In the genomic region with DNA sequence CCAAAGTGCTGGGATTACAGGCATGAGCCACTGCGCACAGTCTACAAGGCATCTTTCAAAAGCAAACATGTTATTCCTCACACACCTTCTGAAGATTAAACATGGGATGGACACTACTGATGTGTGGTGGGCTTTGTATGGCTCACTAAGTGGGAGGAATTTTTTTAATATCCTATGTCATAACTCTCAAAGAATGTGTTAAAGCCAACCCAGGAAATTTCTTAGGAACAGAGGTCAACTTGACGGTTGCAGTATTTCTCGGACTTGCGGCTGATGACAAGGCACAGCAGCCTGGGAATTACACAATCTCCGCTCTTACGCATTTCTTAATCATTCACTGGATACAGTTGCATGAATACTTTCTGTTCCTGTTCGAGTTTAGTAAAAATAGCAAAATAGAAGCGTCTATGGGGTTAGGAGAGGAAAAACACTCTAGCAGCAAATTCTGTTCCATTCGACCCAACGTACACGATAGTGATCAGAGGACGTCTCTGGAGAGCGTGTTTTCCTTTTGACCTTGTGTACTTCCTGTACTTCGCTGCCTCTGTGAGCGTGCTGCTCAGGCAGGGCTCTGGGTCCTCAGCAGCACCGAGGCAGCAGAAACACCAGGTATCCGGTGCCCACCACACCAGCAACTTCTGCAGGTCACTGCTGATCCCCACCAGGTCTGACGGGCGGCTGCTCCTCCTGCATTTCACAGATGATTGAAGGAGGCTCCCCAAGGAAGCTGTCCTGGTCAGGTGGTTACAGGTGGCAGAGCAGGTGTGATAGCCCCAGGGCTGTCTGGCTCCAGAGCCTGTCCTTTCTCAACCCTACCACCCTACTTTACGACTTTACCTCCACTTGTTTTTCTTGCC, we compare ENCODE assay signal across 8 cellular contexts. TPM values are rescaled to one million over a fixed set of nuclear protein-coding genes. Genes with fewer than 3 reads are reported as not detected.
DNase-seq lines count a peak whose midpoint lies in the region; ATAC-seq and TF ChIP-seq lines count a peak whose summit lies in the region.

No MANE protein-coding gene starts in this region.

- intact Hi-C loops in CD14-positive monocyte (cut with micrococcal nuclease), result loop anchor here in 1 of 2 donors (1.0 to 2.0 kb wide), 2 partner anchors 15 to 27 kb away; partner anchors contain the start of gene SRGN
- intact Hi-C loops in activated CD4-positive, alpha-beta memory T cell treated with anti-CD3 and anti-CD28 coated beads for 36 hours (cut with micrococcal nuclease), result loop anchor here (1.0 kb wide), 1 partner anchor 16 kb away; no protein-coding TSS in a partner anchor
- intact Hi-C loops in esophagus squamous epithelium (cut with DNase I), result no loop called here

- H3K27me3 Mint-ChIP-seq in CD14-positive monocyte (ENCODE audit: low read depth in 3 of 3), result peaks cover 0 to 2% (median 0%) of the 10 kb centered on the region in 3 donors
- H3K27me3 Mint-ChIP-seq in activated CD4-positive, alpha-beta memory T cell treated with anti-CD3 and anti-CD28 coated beads for 36 hours, result no peaks in the 10 kb centered on the region
- no peaks in the 10 kb centered on the region for H3K27me3 Mint-ChIP-seq in neural progenitor cell (ENCODE audit: insufficient read depth, low read depth)
- H3K27me3 Mint-ChIP-seq in WTC11 (ENCODE audit: low read depth), result peaks cover 3% of the 10 kb centered on the region; the same call in 1 of the 2 replicates

- H3K4me1 ChIP-seq in esophagus squamous epithelium (peaks cover 0 to 42% (median 19%) of the 10 kb centered on the region in 3 donors), neuronal stem cell (ENCODE audit: control insufficient read depth in 2 of 2, insufficient read depth in 1 of 2, low read depth in 1 of 2, low read length in 2 of 2) (peaks cover 2 to 3% of the 10 kb centered on the region in 2 donors), neural progenitor cell (peaks cover 2% of the 10 kb centered on the region)

- H2AFZ ChIP-seq in neuronal stem cell (ENCODE audit: low read length), result peak overlapping the region; percentile 59
- H2AFZ ChIP-seq in neural progenitor cell (replicated peaks), result no peak overlapping the region

- no peak overlapping the region for H3K23ac ChIP-seq in neuronal stem cell (ENCODE audit: low read depth, low read length, poor library complexity)

- no peaks in the 10 kb centered on the region for H3K79me2 ChIP-seq in neural progenitor cell (ENCODE audit: low read depth)

- TF ChIP-seq CTCF in CD14-positive monocyte (IDR thresholded peaks at IDR 0.05), result no peak
- no peak for TF ChIP-seq CTCF in esophagus squamous epithelium (IDR thresholded peaks at IDR 0.05)
- TF ChIP-seq CTCF in neural progenitor cell (IDR thresholded peaks at IDR 0.05), result no peak
- TF ChIP-seq CTCF in WTC11 (IDR thresholded peaks at IDR 0.05), result no peak

- no peak overlapping the region for H3K18ac ChIP-seq in neuronal stem cell (ENCODE audit: low read length)

- POLR2A ChIA-PET in activated CD4-positive, alpha-beta memory T cell treated with anti-CD3 and anti-CD28 coated beads for 36 hours (lab: Charles Lee), result interaction anchor here (0.9 to 6.4 kb wide), 4 partner anchors 15 to 28 kb away, joined by 3 to 92 read pairs (median 46); partner anchors contain the start of gene SRGN
- POLR2A ChIA-PET in WTC11 (lab: Charles Lee), result interaction anchor here (0.7 kb wide), 1 partner anchor 800 kb away, joined by 5 read pairs; no protein-coding TSS in a partner anchor

- H3K4me3 Mint-ChIP-seq in CD14-positive monocyte, result peak overlapping the region; percentile 64 to 77
- peak overlapping the region; percentile 61 for H3K4me3 Mint-ChIP-seq in activated CD4-positive, alpha-beta memory T cell treated with anti-CD3 and anti-CD28 coated beads for 36 hours
- no peak overlapping the region for H3K4me3 Mint-ChIP-seq in neural progenitor cell
- H3K4me3 Mint-ChIP-seq in WTC11, result no peak overlapping the region

- H4K20me1 ChIP-seq in neural progenitor cell (ENCODE audit: low read depth), result no peaks in the 10 kb centered on the region

- H3K4me3 ChIP-seq in esophagus squamous epithelium, result peak overlapping the region in 1 of 4 donors; percentile 45
- no peak overlapping the region for H3K4me3 ChIP-seq in neuronal stem cell (ENCODE audit: low read length in 2 of 2)
- H3K4me3 ChIP-seq in neural progenitor cell, result no peak overlapping the region

- H4K8ac ChIP-seq in neuronal stem cell (ENCODE audit: low read depth, low read length), result no peak overlapping the region

- no peak overlapping the region for H3K14ac ChIP-seq in neuronal stem cell (ENCODE audit: low read length)

- peak in 2 of 4 donors; percentile 28 to 59 for TF ChIP-seq POLR2A in esophagus squamous epithelium (IDR thresholded peaks at IDR 0.05)

- no peaks in the 10 kb centered on the region for H3K36me3 ChIP-seq in esophagus squamous epithelium
- H3K36me3 ChIP-seq in neuronal stem cell (replicated peaks in 1 of 2; ENCODE audit: control insufficient read depth in 2 of 2, insufficient read depth in 2 of 2, low read length in 2 of 2), result no peaks in the 10 kb centered on the region
- H3K36me3 ChIP-seq in neural progenitor cell, result no peaks in the 10 kb centered on the region

- no peaks in the 10 kb centered on the region for H3F3A ChIP-seq in neural progenitor cell (ENCODE audit: low read depth)

- no peak overlapping the region for H4K91ac ChIP-seq in neuronal stem cell (ENCODE audit: low read depth, low read length, poor library complexity)

- peak; percentile 80 for DNase-seq in CD14-positive monocyte (ENCODE audit: low spot score)
- peak; percentile 67 for DNase-seq in KBM-7
- DNase-seq in activated CD4-positive, alpha-beta memory T cell treated with anti-CD3 and anti-CD28 coated beads for 36 hours, result peak; percentile 49
- no peak for DNase-seq in esophagus squamous epithelium (lab: John Stamatoyannopoulos, UW)
- no peak for DNase-seq in neuronal stem cell (ENCODE audit: low spot score)
- DNase-seq in neural progenitor cell (ENCODE audit: low spot score), result no peak
- no peak for DNase-seq in WTC11 (ENCODE audit: low spot score)

- H3K79me1 ChIP-seq in neuronal stem cell (ENCODE audit: low read depth, low read length), result no peaks in the 10 kb centered on the region

- H3K4me2 ChIP-seq in neuronal stem cell (ENCODE audit: insufficient read depth, low read length, poor library complexity, severe bottlenecking), result no peak overlapping the region
- H3K4me2 ChIP-seq in neural progenitor cell, result no peak overlapping the region

- no peak overlapping the region for H2BK120ac ChIP-seq in neuronal stem cell (ENCODE audit: low read depth, low read length)

- peaks cover 0 to 3% (median 0%) of the 10 kb centered on the region in 4 donors for H3K27me3 ChIP-seq in esophagus squamous epithelium
- peaks cover 0 to 30% (median 0%) of the 10 kb centered on the region in 3 experiments for H3K27me3 ChIP-seq in neuronal stem cell (ENCODE audit: control insufficient read depth in 3 of 3, insufficient read depth in 3 of 3, low read depth in 1 of 3, low read length in 3 of 3)
- no peaks in the 10 kb centered on the region for H3K27me3 ChIP-seq in neural progenitor cell

- ATAC-seq in GM19397 (IDR thresholded peaks at IDR 0.05; ENCODE audit: unreplicated experiment) (peak; percentile 58), WTC11 (no peak)

- H2BK15ac ChIP-seq in neuronal stem cell (ENCODE audit: low read length), result no peak overlapping the region

- no peak overlapping the region for H2BK5ac ChIP-seq in neuronal stem cell (ENCODE audit: low read length)

- CTCF ChIA-PET in activated CD4-positive, alpha-beta memory T cell treated with anti-CD3 and anti-CD28 coated beads for 36 hours (lab: Charles Lee), result interaction anchor here (1.0 kb wide), 1 partner anchor 33 kb away, joined by 4 read pairs; no protein-coding TSS in a partner anchor
- CTCF ChIA-PET in WTC11 (lab: Charles Lee), result interaction anchor here (0.5 kb wide), 1 partner anchor 232 kb away, joined by 3 read pairs; no protein-coding TSS in a partner anchor

- no peak overlapping the region for H3K9ac ChIP-seq in neuronal stem cell (ENCODE audit: low read depth, low read length, poor library complexity)
- H3K9ac ChIP-seq in neural progenitor cell, result no peak overlapping the region

- WGBS in esophagus squamous epithelium, 2 donors, result 36 to 39% methylated on average over 16 to 20 of the region's 20 CpGs
- no CpG with 5 or more reads among the region's 20 CpGs for WGBS in neuronal stem cell (ENCODE audit: extremely low coverage in 2 of 2, insufficient read length in 2 of 2, insufficient replicate concordance in 1 of 2), 2 donors

- in situ Hi-C loops in KBM-7 (cut with MboI; ENCODE audit: low pct_unique_long_range_greater_than_20kb, low sequenced_read_pairs), result no loop called here

- H2AK5ac ChIP-seq in neuronal stem cell (ENCODE audit: low read depth, low read length), result no peak overlapping the region

- H3K9me3 Mint-ChIP-seq in CD14-positive monocyte (no peaks in the 10 kb centered on the region), neural progenitor cell (no peaks in the 10 kb centered on the region), WTC11 (no peaks in the 10 kb centered on the region)
- H3K9me3 Mint-ChIP-seq in activated CD4-positive, alpha-beta memory T cell treated with anti-CD3 and anti-CD28 coated beads for 36 hours, result no peaks in the 10 kb centered on the region

- peak overlapping the region; percentile 98 to 100 (median 99) for H3K27ac Mint-ChIP-seq in CD14-positive monocyte
- H3K27ac Mint-ChIP-seq in activated CD4-positive, alpha-beta memory T cell treated with anti-CD3 and anti-CD28 coated beads for 36 hours, result peak overlapping the region; percentile 70
- no peak overlapping the region for H3K27ac Mint-ChIP-seq in neural progenitor cell
- no peak overlapping the region for H3K27ac Mint-ChIP-seq in WTC11

- H3K4ac ChIP-seq in neuronal stem cell (ENCODE audit: low read length), result no peak overlapping the region

- peaks cover 83% of the 10 kb centered on the region for H3K4me1 Mint-ChIP-seq in CD14-positive monocyte
- H3K4me1 Mint-ChIP-seq in activated CD4-positive, alpha-beta memory T cell treated with anti-CD3 and anti-CD28 coated beads for 36 hours (ENCODE audit: low read depth), result peaks cover 62% of the 10 kb centered on the region
- H3K4me1 Mint-ChIP-seq in neural progenitor cell, result peaks cover 5% of the 10 kb centered on the region
- H3K4me1 Mint-ChIP-seq in WTC11, result peaks cover 12% of the 10 kb centered on the region

- peaks cover 7 to 8% of the 10 kb centered on the region in 2 donors for H3K36me3 Mint-ChIP-seq in CD14-positive monocyte
- peaks cover 3% of the 10 kb centered on the region for H3K36me3 Mint-ChIP-seq in activated CD4-positive, alpha-beta memory T cell treated with anti-CD3 and anti-CD28 coated beads for 36 hours
- H3K36me3 Mint-ChIP-seq in neural progenitor cell, result no peaks in the 10 kb centered on the region
- no peaks in the 10 kb centered on the region for H3K36me3 Mint-ChIP-seq in WTC11

- H3K9me3 ChIP-seq in esophagus squamous epithelium (no peaks in the 10 kb centered on the region), neuronal stem cell (replicated peaks in 1 of 2; ENCODE audit: control insufficient read depth in 2 of 2, insufficient read depth in 1 of 2, low read depth in 1 of 2, low read length in 2 of 2) (no peaks in the 10 kb centered on the region), neural progenitor cell (ENCODE audit: low read depth) (no peaks in the 10 kb centered on the region)

- H3K27ac ChIP-seq in esophagus squamous epithelium (peak overlapping the region; percentile 68 to 91 (median 82)), neuronal stem cell (replicated peaks; ENCODE audit: low read length) (no peak overlapping the region), neural progenitor cell (no peak overlapping the region)

- no peak overlapping the region for H2BK12ac ChIP-seq in neuronal stem cell (ENCODE audit: low read length)

RNA-seq across cellular contexts. Expression of gene SRGN, which starts 26.4 kb away (rescaled TPM):
- 1,000 to 10,000 TPM; 1,724 to 1,859 TPM for polyA plus RNA-seq in CD14-positive monocyte
- total RNA-seq in activated CD4-positive, alpha-beta memory T cell treated with anti-CD3 and anti-CD28 coated beads for 36 hours, result 100 to 1,000 TPM; 949 to 966 TPM
- total RNA-seq in esophagus squamous epithelium (10 to 100 TPM in 3 of 4 donors, 1 to 10 TPM in 1; 3.5 to 64.1 (median 37.9) TPM), neural progenitor cell (ENCODE audit: low replicate concordance) (not detected in 2 replicates), WTC11 (2021) (1.2 to 1.4 TPM (median 1.3 TPM) in 3 replicates)
- not detected for polyA plus RNA-seq in neuronal stem cell (2013, experiment 1 of 2)
- not detected for polyA plus RNA-seq in neuronal stem cell (2013, experiment 2 of 2)

Comparison
In these comparisons a context has a peak if more than half of its experiments do, and no peak if none do; other contexts are left out.
1. DNase-seq: peak in CD14-positive monocyte (single experiment), KBM-7 (single experiment) and activated CD4-positive, alpha-beta memory T cell treated with anti-CD3 and anti-CD28 coated beads for 36 hours (single experiment); none in esophagus squamous epithelium (single experiment), neuronal stem cell (single experiment), neural progenitor cell (single experiment) and WTC11 (single experiment).
2. H3K27ac Mint-ChIP-seq: peak in CD14-positive monocyte (7 of 7) and activated CD4-positive, alpha-beta memory T cell treated with anti-CD3 and anti-CD28 coated beads for 36 hours (single experiment); none in neural progenitor cell (single experiment) and WTC11 (single experiment).
3. H3K4me3 Mint-ChIP-seq: peak in CD14-positive monocyte (2 of 2) and activated CD4-positive, alpha-beta memory T cell treated with anti-CD3 and anti-CD28 coated beads for 36 hours (single experiment); none in neural progenitor cell (single experiment) and WTC11 (single experiment).
4. H3K27ac ChIP-seq: peak in esophagus squamous epithelium (4 of 4); none in neuronal stem cell (single experiment) and neural progenitor cell (single experiment).
5. RNA of gene SRGN, which starts 26.4 kb away (total RNA-seq): 949 to 966 TPM in activated CD4-positive, alpha-beta memory T cell treated with anti-CD3 and anti-CD28 coated beads for 36 hours; 3.5 to 64.1 TPM in esophagus squamous epithelium, 1.2 to 1.4 TPM in WTC11 and not detected in neural progenitor cell; every median in the first group is over 10 times any median in the second.